16 cellular contexts compared by ENCODE assay signal in genomic region chr1:12542138-12542465, GRCh38.
A peak's percentile ranks its signal among the peaks of the same experiment; 100 is the strongest.
DNase-seq lines count a peak whose midpoint lies in the region; ATAC-seq, FAIRE-seq and TF ChIP-seq lines count a peak whose summit lies in the region.
"Had no signal": no experiment of that assay in that cellular context is flagged by ENCODE, and none has a peak within 500 bp of the region (broad histone marks: within the 10 kb centered on the region; RNA-seq: fewer than 3 reads in every experiment).

No MANE protein-coding gene starts in this region.

- H3K27me3 ChIP-seq in H7 (ENCODE audit: control insufficient read depth, insufficient read depth, low read length): peaks cover 2% of the 10 kb centered on the region
- no peaks in the 10 kb centered on the region for H3K27me3 ChIP-seq in K562 (ENCODE audit: control insufficient read depth in 2 of 2, insufficient read depth in 2 of 2, low read length in 2 of 2)
- H3K27me3 ChIP-seq in subcutaneous abdominal adipose tissue (ENCODE audit: control insufficient read depth in 5 of 5, insufficient read depth in 4 of 5, low read length in 5 of 5): peaks cover 0 to 2% (median 0%) of the 10 kb centered on the region in 5 donors
- H3K27me3 ChIP-seq: left lung, right lobe of liver had no signal

- H3K4me1 ChIP-seq in K562 (replicated peaks in 1 of 2; ENCODE audit: control insufficient read depth in 2 of 2, insufficient read depth in 2 of 2, low read length in 2 of 2): peaks cover 30 to 31% of the 10 kb centered on the region in 2 experiments
- peaks cover 15 to 42% (median 33%) of the 10 kb centered on the region in 5 donors for H3K4me1 ChIP-seq in subcutaneous abdominal adipose tissue (ENCODE audit: control insufficient read depth in 5 of 5, insufficient read depth in 5 of 5, low read length in 5 of 5)

- in situ Hi-C loops in K562 (cut with MboI): no loop called here

- no peaks in the 10 kb centered on the region for H3K9me1 ChIP-seq in K562 (ENCODE audit: control insufficient read depth, insufficient read depth, low read length)

- peak; percentile 17 for DNase-seq in H7
- no peak for DNase-seq in K562 (ENCODE audit: extremely low read depth in 1 of 4, low spot score in 3 of 4)
- no peak for DNase-seq in SHP77 treated with DMSO at 0.1 percent for 48 hours (lab: John Stamatoyannopoulos, UW)
- no peak for DNase-seq in RWPE1 (ENCODE audit: low spot score)
- DNase-seq: activated CD8-positive, alpha-beta memory T cell treated with anti-CD3 and anti-CD28 coated beads, Interleukin-2, amount 50 U/mL, for 4 hours; AML-193; KBM-7; naive thymus-derived CD8-positive, alpha-beta T cell; stimulated activated CD4-positive, alpha-beta T cell treated with anti-CD3 and anti-CD28 coated beads, Interleukin-2, amount 100 ng/mL, for 48 hours had no signal

- H3K36me3 ChIP-seq in H7 (replicated peaks; ENCODE audit: control insufficient read depth, insufficient read depth, low read length) (no peaks in the 10 kb centered on the region), K562 (ENCODE audit: control insufficient read depth, insufficient read depth, low read length) (no peaks in the 10 kb centered on the region), subcutaneous abdominal adipose tissue (ENCODE audit: control insufficient read depth in 5 of 5, insufficient read depth in 5 of 5, low read length in 5 of 5) (no peaks in the 10 kb centered on the region)
- H3K36me3 ChIP-seq: left lung, right lobe of liver had no signal

- POLR2A ChIA-PET in K562 (lab: Yijun Ruan, JAX): interaction anchor here (0.6 to 2.3 kb wide), 7 partner anchors 8 to 692 kb away, joined by 3 to 15 read pairs (median 4); no protein-coding TSS in a partner anchor
- POLR2A ChIA-PET in RWPE1 (lab: Yijun Ruan, JAX; ENCODE audit: low non-redundant PET): no interaction called here

- peak overlapping the region in 1 of 3 experiments; percentile 1 for H3K4me3 Mint-ChIP-seq in nephron
- H3K4me3 Mint-ChIP-seq: activated naive CD4-positive, alpha-beta T cell treated with anti-CD3 and anti-CD28 coated beads, Interleukin-2, amount 50 U/mL, for 24 hours; naive thymus-derived CD8-positive, alpha-beta T cell had no signal

- no TSS peak for BruUV-seq in K562 (replicated peaks; lab: Mats Ljungman, UMichigan)

- H3K36me3 Mint-ChIP-seq in nephron (ENCODE audit: low read depth): peaks cover 7% of the 10 kb centered on the region

- no peaks in the 10 kb centered on the region for H3K9me3 ChIP-seq in K562 (replicated peaks; ENCODE audit: control insufficient read depth, insufficient read depth, low read depth, low read length)
- H3K9me3 ChIP-seq in subcutaneous abdominal adipose tissue (ENCODE audit: control insufficient read depth in 5 of 5, low read length in 5 of 5): no peaks in the 10 kb centered on the region
- H3K9me3 ChIP-seq: left lung, right lobe of liver had no signal

- no peak for TF ChIP-seq RAD21 in K562 (CRISPR knock-in tag; conservative IDR thresholded peaks at IDR 0.05 in 1 of 2, IDR thresholded peaks at IDR 0.05 in 1 of 2)

- intact Hi-C loops in K562 (cut with micrococcal nuclease): no loop called here

- CTCF ChIA-PET in K562 (lab: Yijun Ruan, JAX; ENCODE audit: low intra/inter-chr PET ratio): no interaction called here
- CTCF ChIA-PET in RWPE1 (lab: Yijun Ruan, JAX): interaction anchor here (0.6 to 1.1 kb wide), 2 partner anchors 14 to 22 kb away, joined by 3 read pairs; no protein-coding TSS in a partner anchor

- WGBS in K562 (ENCODE audit: insufficient coverage, low coverage, missing lambda C conversion rate): 78% methylated on average over 9 of the region's 9 CpGs

- H3K27ac Mint-ChIP-seq in nephron: peak overlapping the region; percentile 84 to 96 (median 88)
- H3K27ac Mint-ChIP-seq: activated naive CD4-positive, alpha-beta T cell treated with anti-CD3 and anti-CD28 coated beads, Interleukin-2, amount 50 U/mL, for 24 hours had no signal

- ATAC-seq in K562 (no peak), HG02885 (IDR thresholded peaks at IDR 0.05; ENCODE audit: poor library complexity, unreplicated experiment) (no peak)
- ATAC-seq: naive thymus-derived CD8-positive, alpha-beta T cell had no signal

- H3K27me3 Mint-ChIP-seq in nephron (ENCODE audit: low read depth): no peaks in the 10 kb centered on the region
- H3K27me3 Mint-ChIP-seq: activated naive CD4-positive, alpha-beta T cell treated with anti-CD3 and anti-CD28 coated beads, Interleukin-2, amount 50 U/mL, for 24 hours had no signal

- H4K20me1 ChIP-seq in K562 (replicated peaks; ENCODE audit: control insufficient read depth, insufficient read depth, low read length): no peaks in the 10 kb centered on the region

- no peak for TF ChIP-seq EP300 in K562 (IDR thresholded peaks at IDR 0.05; ENCODE audit: low read length)

- peak overlapping the region; percentile 88 for H2AFZ ChIP-seq in K562 (ENCODE audit: low read depth, low read length)

- H3K4me2 ChIP-seq in K562 (ENCODE audit: insufficient read depth, low read length): 0 out of 2 replicates have a peak overlapping the region, but pooled peaks have one; percentile 40

- no peak for FAIRE-seq in K562 (lab: Jason Lieb, UNC)

- H3K9ac ChIP-seq in K562 (ENCODE audit: insufficient read depth in 1 of 2, low read depth in 2 of 2, low read length in 2 of 2): peak overlapping the region; percentile 48 to 88
- H3K9ac ChIP-seq in subcutaneous abdominal adipose tissue (ENCODE audit: low read length in 5 of 5): peak overlapping the region in 1 of 5 donors; percentile 47

- H3K4me1 Mint-ChIP-seq in nephron: peaks cover 55% of the 10 kb centered on the region
- H3K4me1 Mint-ChIP-seq: activated naive CD4-positive, alpha-beta T cell treated with anti-CD3 and anti-CD28 coated beads, Interleukin-2, amount 50 U/mL, for 24 hours had no signal

- H3K4me3 ChIP-seq in H7 (ENCODE audit: insufficient read depth, low read depth, low read length) (no peak overlapping the region), K562 (no peak overlapping the region), subcutaneous abdominal adipose tissue (ENCODE audit: low read depth in 1 of 5, low read length in 5 of 5) (no peak overlapping the region)
- H3K4me3 ChIP-seq: left lung, right lobe of liver had no signal

- H3K27ac ChIP-seq in K562 (ENCODE audit: extremely low read depth, low read depth, low read length) (peak overlapping the region; percentile 75), subcutaneous abdominal adipose tissue (ENCODE audit: low read depth, low read length) (peak overlapping the region; percentile 76), RWPE1 (no peak overlapping the region)
- H3K27ac ChIP-seq: HL-60 had no signal

- TF ChIP-seq CTCF in K562 (IDR thresholded peaks at IDR 0.05 in 2 of 3, conservative IDR thresholded peaks at IDR 0.05 in 1 of 3; ENCODE audit: insufficient read depth in 2 of 3, low read depth in 1 of 3, low read length in 3 of 3) (no peak), nephron (IDR thresholded peaks at IDR 0.05; ENCODE audit: unreplicated experiment in 3 of 3) (no peak), RWPE1 (conservative IDR thresholded peaks at IDR 0.05; ENCODE audit: low read depth) (no peak)

- H3K79me2 ChIP-seq in K562 (ENCODE audit: control insufficient read depth, insufficient read depth, low read length): no peaks in the 10 kb centered on the region

- H3K9me3 Mint-ChIP-seq in nephron: peaks cover 9% of the 10 kb centered on the region

- no peak for TF ChIP-seq POLR2A in K562 (conservative IDR thresholded peaks at IDR 0.05)

TF ChIP-seq in K562, 482 proteins besides CTCF, POLR2A, EP300 and RAD21:
- TF ChIP-seq SMAD2 (IDR thresholded peaks at IDR 0.05; ENCODE audit: low read depth, low read length): no peak
- TF ChIP-seq EWSR1 (IDR thresholded peaks at IDR 0.05; ENCODE audit: borderline replicate concordance, low read depth, partially characterized antibody): no peak
- 0 out of 4 replicates have a peak, but pooled peaks of 1 of the 2 experiments have one; percentile 13 for TF ChIP-seq KDM4B (IDR thresholded peaks at IDR 0.05; ENCODE audit: borderline replicate concordance in 2 of 2, low read depth in 1 of 2)
- TF ChIP-seq SRSF9 (IDR thresholded peaks at IDR 0.05; ENCODE audit: borderline replicate concordance, low read depth, low read length): no peak
- TF ChIP-seq BCOR (IDR thresholded peaks at IDR 0.05): peak; percentile 60; the same call in 1 of the 2 replicates
- TF ChIP-seq ZNF584 (CRISPR knock-in tag; IDR thresholded peaks at IDR 0.05; ENCODE audit: low read depth): 0 out of 2 replicates have a peak, but pooled peaks have one; percentile 0
- 0 out of 2 replicates have a peak, but pooled peaks have one; percentile 26 for TF ChIP-seq BACH1 (tag; IDR thresholded peaks at IDR 0.05)
- no peak for TF ChIP-seq PYGO2 (tag; IDR thresholded peaks at IDR 0.05)
- TF ChIP-seq ZNF79 (CRISPR knock-in tag; IDR thresholded peaks at IDR 0.05; ENCODE audit: low read depth): no peak
- peak; percentile 95 for TF ChIP-seq ZFP36 (IDR thresholded peaks at IDR 0.05; ENCODE audit: low read depth, low read length, partially characterized antibody)
- TF ChIP-seq MTA3 (IDR thresholded peaks at IDR 0.05; ENCODE audit: borderline replicate concordance): no peak
- no peak for TF ChIP-seq ZNF277 (CRISPR knock-in tag; IDR thresholded peaks at IDR 0.05; ENCODE audit: borderline replicate concordance)
- no peak for TF ChIP-seq E2F4 (CRISPR knock-in tag; IDR thresholded peaks at IDR 0.05; ENCODE audit: low read depth)
- no peak for TF ChIP-seq CCNT2 (IDR thresholded peaks at IDR 0.05; ENCODE audit: borderline replicate concordance, extremely low read depth, insufficient read length, low read depth, low read length)
